Comparison of ENCODE assay signal across 1 cellular context in genomic region chr6:26660096-26660425, GRCh38.
TF ChIP-seq lines count a peak whose summit lies in the region.

No MANE protein-coding gene starts in this region.

TF ChIP-seq in GM23338, 12 proteins besides CTCF, POLR2A, EP300 and RAD21 (continued from another document):
- no peak for TF ChIP-seq ZNF462 (CRISPR knock-in tag; IDR thresholded peaks at IDR 0.05)
- TF ChIP-seq ETS1 (IDR thresholded peaks at IDR 0.05), result no peak
- TF ChIP-seq EZH2 (IDR thresholded peaks at IDR 0.05; ENCODE audit: low read depth, unreplicated experiment), result no peak
- TF ChIP-seq REST (IDR thresholded peaks at IDR 0.05; ENCODE audit: unreplicated experiment), result no peak
- no peak for TF ChIP-seq STAT1 (IDR thresholded peaks at IDR 0.05; ENCODE audit: unreplicated experiment)
- no peak for TF ChIP-seq POLR2AphosphoS5 (IDR thresholded peaks at IDR 0.05; ENCODE audit: low read depth)
- no peak for TF ChIP-seq ZNF331 (CRISPR knock-in tag; IDR thresholded peaks at IDR 0.05; ENCODE audit: low read depth)
- TF ChIP-seq ZNF114 (CRISPR knock-in tag; IDR thresholded peaks at IDR 0.05), result no peak
- no peak for TF ChIP-seq JUNB (IDR thresholded peaks at IDR 0.05; ENCODE audit: unreplicated experiment)
